ENCODE assay signal across 8 cellular contexts in genomic region chr15:41774062-41774872, GRCh38. TPM values are rescaled to one million over a fixed set of nuclear protein-coding genes. Genes with fewer than 3 reads are reported as not detected.
A peak's percentile ranks its signal among the peaks of the same experiment; 100 is the strongest.
DNase-seq lines count a peak whose midpoint lies in the region; ATAC-seq and TF ChIP-seq lines count a peak whose summit lies in the region.

A gene with protein sequence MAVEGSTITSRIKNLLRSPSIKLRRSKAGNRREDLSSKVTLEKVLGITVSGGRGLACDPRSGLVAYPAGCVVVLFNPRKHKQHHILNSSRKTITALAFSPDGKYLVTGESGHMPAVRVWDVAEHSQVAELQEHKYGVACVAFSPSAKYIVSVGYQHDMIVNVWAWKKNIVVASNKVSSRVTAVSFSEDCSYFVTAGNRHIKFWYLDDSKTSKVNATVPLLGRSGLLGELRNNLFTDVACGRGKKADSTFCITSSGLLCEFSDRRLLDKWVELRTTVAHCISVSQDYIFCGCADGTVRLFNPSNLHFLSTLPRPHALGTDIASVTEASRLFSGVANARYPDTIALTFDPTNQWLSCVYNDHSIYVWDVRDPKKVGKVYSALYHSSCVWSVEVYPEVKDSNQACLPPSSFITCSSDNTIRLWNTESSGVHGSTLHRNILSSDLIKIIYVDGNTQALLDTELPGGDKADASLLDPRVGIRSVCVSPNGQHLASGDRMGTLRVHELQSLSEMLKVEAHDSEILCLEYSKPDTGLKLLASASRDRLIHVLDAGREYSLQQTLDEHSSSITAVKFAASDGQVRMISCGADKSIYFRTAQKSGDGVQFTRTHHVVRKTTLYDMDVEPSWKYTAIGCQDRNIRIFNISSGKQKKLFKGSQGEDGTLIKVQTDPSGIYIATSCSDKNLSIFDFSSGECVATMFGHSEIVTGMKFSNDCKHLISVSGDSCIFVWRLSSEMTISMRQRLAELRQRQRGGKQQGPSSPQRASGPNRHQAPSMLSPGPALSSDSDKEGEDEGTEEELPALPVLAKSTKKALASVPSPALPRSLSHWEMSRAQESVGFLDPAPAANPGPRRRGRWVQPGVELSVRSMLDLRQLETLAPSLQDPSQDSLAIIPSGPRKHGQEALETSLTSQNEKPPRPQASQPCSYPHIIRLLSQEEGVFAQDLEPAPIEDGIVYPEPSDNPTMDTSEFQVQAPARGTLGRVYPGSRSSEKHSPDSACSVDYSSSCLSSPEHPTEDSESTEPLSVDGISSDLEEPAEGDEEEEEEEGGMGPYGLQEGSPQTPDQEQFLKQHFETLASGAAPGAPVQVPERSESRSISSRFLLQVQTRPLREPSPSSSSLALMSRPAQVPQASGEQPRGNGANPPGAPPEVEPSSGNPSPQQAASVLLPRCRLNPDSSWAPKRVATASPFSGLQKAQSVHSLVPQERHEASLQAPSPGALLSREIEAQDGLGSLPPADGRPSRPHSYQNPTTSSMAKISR (N-terminal part only) (plus strand): TSS chr15:41774484. CDS start chr15:41775276, 792 bp downstream.

- peak within 1 kb of the TSS; percentile 86 for H3K27ac ChIP-seq in caudate nucleus (ENCODE audit: low read depth, low read length)
- peak within 1 kb of the TSS; percentile 72 to 93 (median 90) for H3K27ac ChIP-seq in spleen

- no peaks in the 10 kb centered on the region for H3K36me3 Mint-ChIP-seq in WTC11

- peak; percentile 96 for DNase-seq in AG09319 (ENCODE audit: extremely low read depth, low read depth)
- DNase-seq in NCI-H226: peak; percentile 90
- DNase-seq in WTC11 (ENCODE audit: low spot score): peak; percentile 99
- DNase-seq in caudate nucleus (lab: John Stamatoyannopoulos, UW): peak; percentile 47 to 97 (median 95)
- peak; percentile 97 for DNase-seq in inferior parietal cortex (ENCODE audit: extremely low spot score)
- DNase-seq in spleen: peak; percentile 100

- POLR2A ChIA-PET in WTC11 (lab: Charles Lee): interaction anchor here (0.7 to 2.4 kb wide), 14 partner anchors 8 to 230 kb away, joined by 3 to 15 read pairs (median 5); partner anchors contain the start of genes EHD4, JMJD7 and RPAP1

- peak within 1 kb of the TSS; percentile 86 for H3K4me3 Mint-ChIP-seq in WTC11

- peaks cover 0 to 5% (median 0%) of the 10 kb centered on the region in 6 donors for H3K36me3 ChIP-seq in spleen

- H3K9me3 ChIP-seq in spleen: no peaks in the 10 kb centered on the region

- peak within 1 kb of the TSS; percentile 66 to 86 (median 80) for H3K4me3 ChIP-seq in spleen

- TF ChIP-seq CTCF in AG09319 (IDR thresholded peaks at IDR 0.05; ENCODE audit: low read depth, low read length): peak; percentile 84
- 0 out of 2 replicates have a peak, but pooled peaks have one; percentile 37 for TF ChIP-seq CTCF in WTC11 (IDR thresholded peaks at IDR 0.05)
- peak in 10 of 11 experiments; percentile 51 to 85 (median 77) for TF ChIP-seq CTCF in spleen (IDR thresholded peaks at IDR 0.05 in 8 of 11, conservative IDR thresholded peaks at IDR 0.05 in 3 of 11)

- H3K27me3 Mint-ChIP-seq in WTC11 (ENCODE audit: low read depth): no peaks in the 10 kb centered on the region

- TF ChIP-seq POLR2A in GM18951 (IDR thresholded peaks at IDR 0.05; ENCODE audit: extremely low read depth, insufficient read depth, insufficient read length) (peak; percentile 73), spleen (IDR thresholded peaks at IDR 0.05) (peak in 2 of 3 donors; percentile 31 to 54)

- peak; percentile 79 for ATAC-seq in HG03196 (IDR thresholded peaks at IDR 0.05; ENCODE audit: unreplicated experiment)
- peak; percentile 93 for ATAC-seq in WTC11

- CTCF ChIA-PET in WTC11 (lab: Charles Lee): interaction anchor here (0.6 to 4.5 kb wide), 58 partner anchors 9 to 442 kb away, joined by 3 to 158 read pairs (median 4); partner anchors contain the start of genes EHD4, JMJD7, MGA and NUSAP1

- peaks cover 30 to 61% (median 55%) of the 10 kb centered on the region in 6 donors for H3K4me1 ChIP-seq in spleen

- in situ Hi-C loops in GM18951 (cut with MboI; ENCODE audit: low sequenced_read_pairs, unreplicated experiment): no loop called here

- intact Hi-C loops in spleen (cut with DNase I; ENCODE audit: low total_unique reads): loop anchor here (5.0 kb wide), 1 partner anchor 128 kb away; no protein-coding TSS in a partner anchor

- H3K9me3 Mint-ChIP-seq in WTC11: no peaks in the 10 kb centered on the region

- WGBS in spleen, 5 donors: 0 to 1% (median 0%) methylated on average over 28 to 62 of the region's 62 CpGs

- peaks cover 38% of the 10 kb centered on the region for H3K4me1 Mint-ChIP-seq in WTC11

- no peaks in the 10 kb centered on the region for H3K27me3 ChIP-seq in spleen (replicated peaks in 1 of 7)

- peak within 1 kb of the TSS; percentile 100 for H3K27ac Mint-ChIP-seq in WTC11

TF ChIP-seq in WTC11, 78 proteins besides CTCF, POLR2A, EP300 and RAD21 (continues in another document):
- TF ChIP-seq ZNF416 (CRISPR knock-in tag; IDR thresholded peaks at IDR 0.05) (peak; percentile 5; the same call in 1 of the 2 replicates), ZNF219 (CRISPR knock-in tag; IDR thresholded peaks at IDR 0.05; ENCODE audit: borderline replicate concordance) (no peak), ZNF232 (CRISPR knock-in tag; IDR thresholded peaks at IDR 0.05) (0 out of 2 replicates have a peak, but pooled peaks have one; percentile 59), PREB (CRISPR knock-in tag; IDR thresholded peaks at IDR 0.05; ENCODE audit: borderline replicate concordance) (peak; percentile 74; the same call in 1 of the 2 replicates), NFATC4 (CRISPR knock-in tag; IDR thresholded peaks at IDR 0.05) (no peak), FOXK1 (CRISPR knock-in tag; IDR thresholded peaks at IDR 0.05) (peak; percentile 82), ATF2 (CRISPR knock-in tag; IDR thresholded peaks at IDR 0.05; ENCODE audit: borderline replicate concordance, low read depth) (no peak), AFF4 (CRISPR knock-in tag; IDR thresholded peaks at IDR 0.05; ENCODE audit: borderline replicate concordance) (peak; percentile 93; the same call in 1 of the 2 replicates), MLX (CRISPR knock-in tag; IDR thresholded peaks at IDR 0.05) (no peak)
- TF ChIP-seq, protein P1, sequence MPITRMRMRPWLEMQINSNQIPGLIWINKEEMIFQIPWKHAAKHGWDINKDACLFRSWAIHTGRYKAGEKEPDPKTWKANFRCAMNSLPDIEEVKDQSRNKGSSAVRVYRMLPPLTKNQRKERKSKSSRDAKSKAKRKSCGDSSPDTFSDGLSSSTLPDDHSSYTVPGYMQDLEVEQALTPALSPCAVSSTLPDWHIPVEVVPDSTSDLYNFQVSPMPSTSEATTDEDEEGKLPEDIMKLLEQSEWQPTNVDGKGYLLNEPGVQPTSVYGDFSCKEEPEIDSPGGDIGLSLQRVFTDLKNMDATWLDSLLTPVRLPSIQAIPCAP (CRISPR knock-in tag; IDR thresholded peaks at IDR 0.05): no peak

RNA-seq across cellular contexts. Expression of the gene that starts here (rescaled TPM):
- total RNA-seq in WTC11 (2021) (11.0 to 14.5 TPM (median 12.9 TPM) in 3 replicates), spleen (10 to 100 TPM; 19.9 to 44.5 (median 37.4) TPM)
- 10 to 100 TPM in 2 of 3 donors, 1 to 10 TPM in 1; 2.4 to 16.6 (median 12.5) TPM for polyA plus RNA-seq in spleen

Comparison
In these comparisons a context has a peak if more than half of its experiments do, and no peak if none do; other contexts are left out.
1. Peak in every context shown above with its lines: DNase-seq, ATAC-seq, H3K4me3 ChIP-seq and H3K27ac ChIP-seq.